In genomic region chr6:24255676-24256075, GRCh38 we compare ENCODE assay signal across 15 cellular contexts.
DNase-seq lines count a peak whose midpoint lies in the region; ATAC-seq lines count a peak whose summit lies in the region.
"Had no signal": no experiment of that assay in that cellular context is flagged by ENCODE, and none has a peak within 500 bp of the region (broad histone marks: within the 10 kb centered on the region; RNA-seq: fewer than 3 reads in every experiment).

No MANE protein-coding gene starts in this region.

- no peaks in the 10 kb centered on the region for H3K36me3 ChIP-seq in trophoblast cell (ENCODE audit: control insufficient read depth in 1 of 2, insufficient read depth in 2 of 2, low read length in 2 of 2)
- H3K36me3 ChIP-seq: right atrium auricular region had no signal

- H2BK120ac ChIP-seq in trophoblast cell (ENCODE audit: insufficient read depth, low read length, poor library complexity), result no peak overlapping the region

- no peak overlapping the region for H3K14ac ChIP-seq in trophoblast cell (ENCODE audit: low read length)

- no peak overlapping the region for H4K91ac ChIP-seq in trophoblast cell (ENCODE audit: low read depth, low read length)

- no peak overlapping the region for H2AFZ ChIP-seq in trophoblast cell (ENCODE audit: insufficient read depth, low read length, poor library complexity)

- peaks cover 10% of the 10 kb centered on the region for H3K4me1 Mint-ChIP-seq in activated T-cell treated with anti-CD3 and anti-CD28 coated beads, Interleukin-2, amount 50 U/mL, for 24 hours (ENCODE audit: low read depth)
- peaks cover 0 to 4% of the 10 kb centered on the region in 2 donors for H3K4me1 Mint-ChIP-seq in stimulated activated naive B cell treated with anti-CD40 and anti-IgM and Interleukin-4, amounts not matched to agents 10 μg/mL and 1 μg/mL and 100 μg/mL, for 72 hours
- no peaks in the 10 kb centered on the region for H3K4me1 Mint-ChIP-seq in activated CD4-positive, alpha-beta T cell treated with anti-CD3 and anti-CD28 coated beads, Interleukin-2, amount 10 ng/mL, durations not matched to agents 24 days and 14 days

- no peaks in the 10 kb centered on the region for H3K4me1 ChIP-seq in trophoblast cell (ENCODE audit: control insufficient read depth in 1 of 2, insufficient read depth in 2 of 2, low read length in 2 of 2)
- H3K4me1 ChIP-seq: A549, right atrium auricular region had no signal

- WGBS in trophoblast cell (ENCODE audit: extremely low coverage, insufficient coverage, insufficient read length), result no CpG with 5 or more reads among the region's 1 CpG

- H3K27ac Mint-ChIP-seq in activated T-cell treated with anti-CD3 and anti-CD28 coated beads, Interleukin-2, amount 50 U/mL, for 24 hours, result peak overlapping the region; percentile 80
- no peak overlapping the region for H3K27ac Mint-ChIP-seq in stimulated activated naive B cell treated with anti-CD40 and anti-IgM and Interleukin-4, amounts not matched to agents 10 μg/mL and 1 μg/mL and 100 μg/mL, for 72 hours
- no peak overlapping the region for H3K27ac Mint-ChIP-seq in activated CD4-positive, alpha-beta T cell treated with anti-CD3 and anti-CD28 coated beads, Interleukin-2, amount 10 ng/mL, durations not matched to agents 24 days and 14 days

- ATAC-seq in GM21576 (IDR thresholded peaks at IDR 0.05; ENCODE audit: unreplicated experiment) (peak; percentile 95), HG03103 (IDR thresholded peaks at IDR 0.05; ENCODE audit: low read depth, unreplicated experiment) (peak; percentile 92)
- peak; percentile 66 to 68 for ATAC-seq in stimulated activated naive B cell treated with anti-CD40 and anti-IgM and Interleukin-4, amounts not matched to agents 10 μg/mL and 1 μg/mL and 100 μg/mL, for 72 hours (replicated peaks)
- ATAC-seq: A549 had no signal

- H2BK12ac ChIP-seq in trophoblast cell (ENCODE audit: low read length), result no peak overlapping the region

- H3K27ac ChIP-seq in trophoblast cell (ENCODE audit: low read depth, low read length), result no peak overlapping the region
- H3K27ac ChIP-seq: A549, right atrium auricular region, SK-N-MC had no signal

- no peak overlapping the region for H3K9ac ChIP-seq in trophoblast cell (ENCODE audit: low read length)

- no peaks in the 10 kb centered on the region for H3K79me2 ChIP-seq in trophoblast cell (ENCODE audit: control insufficient read depth, insufficient read depth, low read length, poor library complexity)

- H2AK5ac ChIP-seq in trophoblast cell (ENCODE audit: low read length), result no peak overlapping the region

- intact Hi-C loops in activated CD4-positive, alpha-beta T cell treated with anti-CD3 and anti-CD28 coated beads, Interleukin-2, amount 10 ng/mL, durations not matched to agents 24 days and 14 days (cut with micrococcal nuclease), result no loop called here

- H3K23ac ChIP-seq in trophoblast cell (ENCODE audit: low read length), result no peak overlapping the region

- H3K36me3 Mint-ChIP-seq in activated T-cell treated with anti-CD3 and anti-CD28 coated beads, Interleukin-2, amount 50 U/mL, for 24 hours (ENCODE audit: low read depth), result no peaks in the 10 kb centered on the region
- H3K36me3 Mint-ChIP-seq in stimulated activated naive B cell treated with anti-CD40 and anti-IgM and Interleukin-4, amounts not matched to agents 10 μg/mL and 1 μg/mL and 100 μg/mL, for 72 hours, result no peaks in the 10 kb centered on the region
- H3K36me3 Mint-ChIP-seq in activated CD4-positive, alpha-beta T cell treated with anti-CD3 and anti-CD28 coated beads, Interleukin-2, amount 10 ng/mL, durations not matched to agents 24 days and 14 days (ENCODE audit: low read depth), result no peaks in the 10 kb centered on the region

- H3K27me3 ChIP-seq in trophoblast cell (ENCODE audit: insufficient read depth, low read length), result no peaks in the 10 kb centered on the region
- H3K27me3 ChIP-seq: right atrium auricular region had no signal

- peaks cover 40% of the 10 kb centered on the region for H3K27me3 Mint-ChIP-seq in activated T-cell treated with anti-CD3 and anti-CD28 coated beads, Interleukin-2, amount 50 U/mL, for 24 hours
- peaks cover 5 to 25% of the 10 kb centered on the region in 2 donors for H3K27me3 Mint-ChIP-seq in stimulated activated naive B cell treated with anti-CD40 and anti-IgM and Interleukin-4, amounts not matched to agents 10 μg/mL and 1 μg/mL and 100 μg/mL, for 72 hours
- no peaks in the 10 kb centered on the region for H3K27me3 Mint-ChIP-seq in activated CD4-positive, alpha-beta T cell treated with anti-CD3 and anti-CD28 coated beads, Interleukin-2, amount 10 ng/mL, durations not matched to agents 24 days and 14 days

- H3K79me1 ChIP-seq in trophoblast cell (ENCODE audit: low read length), result no peaks in the 10 kb centered on the region

- H3K4ac ChIP-seq in trophoblast cell (ENCODE audit: low read depth, low read length), result no peak overlapping the region

- no peak overlapping the region for H3K4me3 Mint-ChIP-seq in activated T-cell treated with anti-CD3 and anti-CD28 coated beads, Interleukin-2, amount 50 U/mL, for 24 hours
- H3K4me3 Mint-ChIP-seq in stimulated activated naive B cell treated with anti-CD40 and anti-IgM and Interleukin-4, amounts not matched to agents 10 μg/mL and 1 μg/mL and 100 μg/mL, for 72 hours, result no peak overlapping the region
- no peak overlapping the region for H3K4me3 Mint-ChIP-seq in activated CD4-positive, alpha-beta T cell treated with anti-CD3 and anti-CD28 coated beads, Interleukin-2, amount 10 ng/mL, durations not matched to agents 24 days and 14 days

- H3K9me3 ChIP-seq in trophoblast cell (ENCODE audit: insufficient read depth, low read depth, low read length), result no peaks in the 10 kb centered on the region

- no peak overlapping the region for H3K4me3 ChIP-seq in trophoblast cell (ENCODE audit: low read depth, low read length)
- H3K4me3 ChIP-seq: A549, right atrium auricular region, SK-N-MC had no signal

- no peak overlapping the region for H2BK5ac ChIP-seq in trophoblast cell (ENCODE audit: low read depth, low read length, poor library complexity)

- H3K9me3 Mint-ChIP-seq in activated T-cell treated with anti-CD3 and anti-CD28 coated beads, Interleukin-2, amount 50 U/mL, for 24 hours, result peaks cover 8% of the 10 kb centered on the region
- peaks cover 3 to 4% of the 10 kb centered on the region in 2 donors for H3K9me3 Mint-ChIP-seq in stimulated activated naive B cell treated with anti-CD40 and anti-IgM and Interleukin-4, amounts not matched to agents 10 μg/mL and 1 μg/mL and 100 μg/mL, for 72 hours
- H3K9me3 Mint-ChIP-seq in activated CD4-positive, alpha-beta T cell treated with anti-CD3 and anti-CD28 coated beads, Interleukin-2, amount 10 ng/mL, durations not matched to agents 24 days and 14 days, result no peaks in the 10 kb centered on the region

- no peak for DNase-seq in activated T-cell treated with anti-CD3 and anti-CD28 coated beads, Interleukin-2, amount 50 U/mL, for 24 hours
- no peak for DNase-seq in activated T-cell treated with anti-CD3 and anti-CD28 coated beads, Interleukin-2, amount 50 U/mL, for 1 hour
- DNase-seq in stimulated activated naive B cell treated with anti-CD40 and anti-IgM and Interleukin-4, amounts not matched to agents 10 μg/mL and 1 μg/mL and 100 μg/mL, for 72 hours, result no peak
- DNase-seq in NCI-H524 (lab: John Stamatoyannopoulos, UW), result no peak
- no peak for DNase-seq in trophoblast cell
- DNase-seq in activated CD4-positive, alpha-beta T cell treated with anti-CD3 and anti-CD28 coated beads, Interleukin-2, amount 10 ng/mL, durations not matched to agents 24 days and 14 days, result no peak
- DNase-seq: activated CD4-positive, alpha-beta T cell treated with anti-CD3 and anti-CD28 coated beads, Interleukin-2, amount 50 U/mL, for 4 hours; DMS53; H7; NCI-H345 had no signal

- no peak overlapping the region for H4K12ac ChIP-seq in trophoblast cell (ENCODE audit: low read depth, low read length)

- no peak overlapping the region for H3K4me2 ChIP-seq in trophoblast cell (ENCODE audit: low read length)
- H3K4me2 ChIP-seq: A549 had no signal

- no peak overlapping the region for H4K8ac ChIP-seq in trophoblast cell (ENCODE audit: low read depth, low read length)

- H3K18ac ChIP-seq in trophoblast cell (ENCODE audit: low read length), result no peak overlapping the region
